21 cellular contexts compared by ENCODE assay signal in genomic region chr2:26070684-26071189, GRCh38. TPM values are rescaled to one million over a fixed set of nuclear protein-coding genes. Genes with fewer than 3 reads are reported as not detected.
A peak's percentile ranks its signal among the peaks of the same experiment; 100 is the strongest.
DNase-seq lines count a peak whose midpoint lies in the region; ATAC-seq, FAIRE-seq and TF ChIP-seq lines count a peak whose summit lies in the region.
"Had no signal": no experiment of that assay in that cellular context is flagged by ENCODE, and none has a peak within 500 bp of the region (broad histone marks: within the 10 kb centered on the region; RNA-seq: fewer than 3 reads in every experiment).

No MANE protein-coding gene starts in this region.

- H3K4me1 Mint-ChIP-seq in activated CD8-positive, alpha-beta memory T cell treated with anti-CD3 and anti-CD28 coated beads, Interleukin-2, amount 10 ng/mL, durations not matched to agents 7 days and 5 days: peaks cover 71% of the 10 kb centered on the region

- H3K4me3 ChIP-seq in Loucy (ENCODE audit: low read length, poor library complexity, severe bottlenecking): no peak overlapping the region
- no peak overlapping the region for H3K4me3 ChIP-seq in H1 (ENCODE audit: extremely low read depth in 1 of 4, insufficient read depth in 2 of 4, low read depth in 3 of 4, low read length in 4 of 4)
- H3K4me3 ChIP-seq: HAP-1, SJSA1 had no signal

- H3K56ac ChIP-seq in H1 (replicated peaks; ENCODE audit: insufficient read length, low read depth, low read length): no peak overlapping the region

- CTCF ChIA-PET in activated CD8-positive, alpha-beta memory T cell treated with anti-CD3 and anti-CD28 coated beads, Interleukin-2, amount 10 ng/mL, durations not matched to agents 7 days and 5 days (lab: Charles Lee): interaction anchor here (1.2 to 1.4 kb wide), 2 partner anchors 15 to 37 kb away, joined by 3 read pairs; partner anchors contain the start of gene RAB10
- CTCF ChIA-PET in H1 (lab: Charles Lee; ENCODE audit: partially characterized antibody): interaction anchor here (1.1 to 1.4 kb wide), 2 partner anchors 75 to 86 kb away, joined by 3 read pairs; no protein-coding TSS in a partner anchor

- DNase-seq in activated CD8-positive, alpha-beta memory T cell treated with anti-CD3 and anti-CD28 coated beads, Interleukin-2, amount 10 ng/mL, durations not matched to agents 7 days and 5 days: no peak
- DNase-seq in activated CD8-positive, alpha-beta memory T cell treated with anti-CD3 and anti-CD28 coated beads, Interleukin-2, amount 50 U/mL, for 4 hours: no peak
- DNase-seq in H1 (ENCODE audit: low read depth in 1 of 2, low spot score in 2 of 2) (no peak), posterior cingulate gyrus (no peak)
- no peak for DNase-seq in activated effector memory CD4-positive, alpha-beta T cell treated with anti-CD3 and anti-CD28 coated beads, Interleukin-2, amount 50 U/mL, for 16 hours
- no peak for DNase-seq in activated CD4-positive, alpha-beta T cell treated with anti-CD3 and anti-CD28 coated beads, Interleukin-2, amount 50 U/mL, for 1 hour
- DNase-seq: EL, GF-D8, NCI-H1105, NCI-H146, NCI-H2029, NCI-H226, NCI-H510A treated with DMSO at 0.1 percent for 48 hours, NCI-H748 treated with DMSO at 0.1 percent for 48 hours had no signal

- no peaks in the 10 kb centered on the region for H3K9me3 Mint-ChIP-seq in activated CD8-positive, alpha-beta memory T cell treated with anti-CD3 and anti-CD28 coated beads, Interleukin-2, amount 10 ng/mL, durations not matched to agents 7 days and 5 days (ENCODE audit: low read depth)

- TF ChIP-seq POLR2A in H1 (IDR thresholded peaks at IDR 0.05; ENCODE audit: control extremely low read depth in 1 of 2, low read depth in 2 of 2, low read length in 2 of 2): no peak

- no peak overlapping the region for H3K4ac ChIP-seq in H1 (replicated peaks; ENCODE audit: insufficient read length, low read depth, low read length)

- no peak overlapping the region for H3K23ac ChIP-seq in H1 (ENCODE audit: insufficient read length)

- no peaks in the 10 kb centered on the region for H3K36me3 ChIP-seq in Loucy (ENCODE audit: insufficient read depth, low read length)
- no peaks in the 10 kb centered on the region; a peak in 1 of 8 replicates for H3K36me3 ChIP-seq in H1 (ENCODE audit: control insufficient read depth in 2 of 4, insufficient read depth in 4 of 4, low read length in 3 of 4)
- H3K36me3 ChIP-seq: HAP-1 had no signal

- H2AK5ac ChIP-seq in H1 (ENCODE audit: low read depth, low read length): no peak overlapping the region

- H3K27me3 ChIP-seq in Loucy (ENCODE audit: insufficient read depth, low read length, poor library complexity, severe bottlenecking) (no peaks in the 10 kb centered on the region), H1 (replicated peaks in 1 of 4; ENCODE audit: control insufficient read depth in 3 of 4, extremely low read depth in 1 of 4, insufficient read depth in 3 of 4, low read length in 3 of 4) (no peaks in the 10 kb centered on the region)
- H3K27me3 ChIP-seq: SJSA1 had no signal

- H3K36me3 Mint-ChIP-seq in activated CD8-positive, alpha-beta memory T cell treated with anti-CD3 and anti-CD28 coated beads, Interleukin-2, amount 10 ng/mL, durations not matched to agents 7 days and 5 days: peaks cover 25% of the 10 kb centered on the region

- H2AFZ ChIP-seq in Loucy (ENCODE audit: low read length) (no peak overlapping the region), H1 (ENCODE audit: low read length) (no peak overlapping the region)

- POLR2A ChIA-PET in H1 (lab: Charles Lee; ENCODE audit: partially characterized antibody): interaction anchor here (1.2 to 1.8 kb wide), 2 partner anchors 13 to 35 kb away, joined by 3 to 6 read pairs; no protein-coding TSS in a partner anchor

- no peaks in the 10 kb centered on the region for H3K27me3 Mint-ChIP-seq in activated CD8-positive, alpha-beta memory T cell treated with anti-CD3 and anti-CD28 coated beads, Interleukin-2, amount 10 ng/mL, durations not matched to agents 7 days and 5 days
- H3K27me3 Mint-ChIP-seq: B cell had no signal

- H3K9me3 ChIP-seq in Loucy (ENCODE audit: insufficient read depth, low read depth, low read length) (no peaks in the 10 kb centered on the region), H1 (ENCODE audit: insufficient read depth in 2 of 2, low read depth in 1 of 2, low read length in 1 of 2) (no peaks in the 10 kb centered on the region)
- H3K9me3 ChIP-seq: HAP-1, SJSA1 had no signal

- FAIRE-seq in H1 (lab: Jason Lieb, UNC): no peak
- FAIRE-seq: A204.1, D721Med had no signal

- TF ChIP-seq CTCF in Loucy (conservative IDR thresholded peaks at IDR 0.05; ENCODE audit: low read length) (no peak), H1 (IDR thresholded peaks at IDR 0.05; ENCODE audit: control extremely low read depth in 1 of 3, insufficient read depth in 1 of 3, low read depth in 1 of 3, low read length in 3 of 3) (no peak)

- no peaks in the 10 kb centered on the region for H3K9me2 ChIP-seq in Loucy (replicated peaks; ENCODE audit: low read depth, low read length)

- peaks cover 41% of the 10 kb centered on the region for H3K4me1 ChIP-seq in Loucy (ENCODE audit: insufficient read depth, low read length, poor library complexity, severe bottlenecking)
- H3K4me1 ChIP-seq in H1 (replicated peaks in 1 of 4; ENCODE audit: control insufficient read depth in 3 of 4, insufficient read depth in 4 of 4, low read length in 3 of 4): peaks cover 0 to 16% (median 5%) of the 10 kb centered on the region in 4 experiments; a peak in 5 of 7 replicates

- H3K4me2 ChIP-seq in Loucy (ENCODE audit: low read depth, low read length, poor library complexity, severe bottlenecking) (peak overlapping the region; percentile 69), H1 (ENCODE audit: insufficient read depth in 1 of 2, low read depth in 2 of 2, low read length in 2 of 2) (no peak overlapping the region)
- H3K4me2 ChIP-seq: KMS-11 had no signal

- no peak overlapping the region for H2BK12ac ChIP-seq in H1 (ENCODE audit: low read depth, low read length)

- no peak overlapping the region for H3K14ac ChIP-seq in H1 (ENCODE audit: insufficient read length)

- H3K4me3 Mint-ChIP-seq in activated CD8-positive, alpha-beta memory T cell treated with anti-CD3 and anti-CD28 coated beads, Interleukin-2, amount 10 ng/mL, durations not matched to agents 7 days and 5 days: no peak overlapping the region
- H3K4me3 Mint-ChIP-seq: B cell had no signal

- no peak overlapping the region for H4K8ac ChIP-seq in H1 (ENCODE audit: extremely low read depth, insufficient read depth, low read length)

- H4K91ac ChIP-seq in H1 (replicated peaks; ENCODE audit: insufficient read length, low read length): no peak overlapping the region

- H3K27ac Mint-ChIP-seq in activated CD8-positive, alpha-beta memory T cell treated with anti-CD3 and anti-CD28 coated beads, Interleukin-2, amount 10 ng/mL, durations not matched to agents 7 days and 5 days: peak overlapping the region; percentile 95
- H3K27ac Mint-ChIP-seq: B cell had no signal

- H3K23me2 ChIP-seq in H1 (ENCODE audit: low read depth, low read length): no peaks in the 10 kb centered on the region

- H3K27ac ChIP-seq in H1 (ENCODE audit: low read depth, low read length): no peak overlapping the region
- H3K27ac ChIP-seq: SJSA1 had no signal

- peaks cover 24% of the 10 kb centered on the region for H3F3A ChIP-seq in Loucy (ENCODE audit: low read depth)

- H3K79me2 ChIP-seq in Loucy (ENCODE audit: insufficient read depth, low read length) (peaks cover 94% of the 10 kb centered on the region), H1 (ENCODE audit: control insufficient read depth in 1 of 2, insufficient read depth in 2 of 2, low read length in 2 of 2) (peaks cover 0 to 99% of the 10 kb centered on the region in 2 experiments)

- H4K5ac ChIP-seq in H1 (ENCODE audit: insufficient read length, low read depth, low read length): no peak overlapping the region

- H4K20me1 ChIP-seq in Loucy (ENCODE audit: insufficient read depth, low read length, poor library complexity, severe bottlenecking) (peaks cover 48% of the 10 kb centered on the region), H1 (replicated peaks in 1 of 2; ENCODE audit: control insufficient read depth in 1 of 2, insufficient read depth in 2 of 2, low read length in 2 of 2) (peaks cover 13 to 14% of the 10 kb centered on the region in 2 experiments)

- no peak overlapping the region for H2BK120ac ChIP-seq in H1 (replicated peaks; ENCODE audit: low read depth, low read length)

- H3K79me1 ChIP-seq in H1 (ENCODE audit: low read depth, low read length): no peaks in the 10 kb centered on the region; the same call in 1 of the 2 replicates

- no peak overlapping the region for H3K18ac ChIP-seq in H1 (ENCODE audit: extremely low read depth, low read length)

- intact Hi-C loops in posterior cingulate gyrus (cut with DNase I): loop anchor here (10.0 kb wide), 1 partner anchor 76 kb away; no protein-coding TSS in a partner anchor

- no peak for ATAC-seq in activated CD8-positive, alpha-beta memory T cell treated with anti-CD3 and anti-CD28 coated beads, Interleukin-2, amount 10 ng/mL, durations not matched to agents 7 days and 5 days

- H3K9ac ChIP-seq in Loucy (ENCODE audit: low read depth, low read length, poor library complexity, severe bottlenecking) (no peak overlapping the region), H1 (replicated peaks in 1 of 4; ENCODE audit: extremely low read depth in 1 of 4, low read depth in 3 of 4, low read length in 3 of 4) (no peak overlapping the region)
- H3K9ac ChIP-seq: KMS-11 had no signal

- no peak for TF ChIP-seq RAD21 in H1 (IDR thresholded peaks at IDR 0.05 in 1 of 2, conservative IDR thresholded peaks at IDR 0.05 in 1 of 2; ENCODE audit: low read depth in 2 of 2, low read length in 2 of 2)

- TF ChIP-seq EP300 in H1 (IDR thresholded peaks at IDR 0.05; ENCODE audit: borderline replicate concordance in 1 of 2, low read depth in 2 of 2, low read length in 2 of 2): no peak

- no peak overlapping the region for H2BK5ac ChIP-seq in H1 (ENCODE audit: low read depth, low read length)

- no peak overlapping the region for H2BK15ac ChIP-seq in H1 (ENCODE audit: low read length)

- H2BK20ac ChIP-seq in H1 (ENCODE audit: low read length): no peak overlapping the region

TF ChIP-seq in H1, 55 proteins besides CTCF, POLR2A, EP300 and RAD21:
- no peak for TF ChIP-seq SP4 (IDR thresholded peaks at IDR 0.05; ENCODE audit: low read length)
- no peak for TF ChIP-seq EGR1 (IDR thresholded peaks at IDR 0.05; ENCODE audit: borderline replicate concordance, low read depth, low read length)
- TF ChIP-seq MAFK (IDR thresholded peaks at IDR 0.05; ENCODE audit: low read depth, low read length): peak; percentile 49; the same call in 1 of the 2 replicates

RNA-seq across cellular contexts. Expression of gene RAB10, which starts 36.9 kb away (rescaled TPM):
- total RNA-seq in activated CD8-positive, alpha-beta memory T cell treated with anti-CD3 and anti-CD28 coated beads, Interleukin-2, amount 10 ng/mL, durations not matched to agents 7 days and 5 days: 100 to 1,000 TPM; 121 to 128 TPM
- total RNA-seq in H1 (2021; fragmentation: NEBNext Ultra II Directional; extraction: Animal tissue kit (Norgen Biotek cat#: 25700)): 127 and 136 TPM in 2 replicates
- 42.6 and 54.0 TPM in 2 replicates for polyA plus RNA-seq in H1 (2011; rRNA removed)
- 89.1 TPM for polyA plus RNA-seq in H1 (2011; cell fraction: cytosol; rRNA removed)
- polyA plus RNA-seq in H1 (2011; cell fraction: nucleus; rRNA removed): 33.3 TPM
- 86.7 to 134 TPM (median 95.2 TPM) in 4 replicates for polyA plus RNA-seq in H1 (2012, experiment 1 of 2)
- polyA plus RNA-seq in H1 (2012, experiment 2 of 2): 36.5 TPM
- polyA plus RNA-seq in H1 (2013, experiment 1 of 2): 78.4 TPM
- polyA plus RNA-seq in H1 (2013, experiment 2 of 2): 84.4 TPM
- 40.8 and 48.4 TPM in 2 replicates for polyA minus RNA-seq in H1 (2011; rRNA and poly(A)+ RNA removed)
- polyA minus RNA-seq in H1 (2011; cell fraction: cytosol; rRNA and poly(A)+ RNA removed): 67.7 TPM
- polyA minus RNA-seq in H1 (2011; cell fraction: nucleus; rRNA and poly(A)+ RNA removed): 47.1 TPM
